Comparison of ENCODE assay signal across 24 cellular contexts in the genomic region with DNA sequence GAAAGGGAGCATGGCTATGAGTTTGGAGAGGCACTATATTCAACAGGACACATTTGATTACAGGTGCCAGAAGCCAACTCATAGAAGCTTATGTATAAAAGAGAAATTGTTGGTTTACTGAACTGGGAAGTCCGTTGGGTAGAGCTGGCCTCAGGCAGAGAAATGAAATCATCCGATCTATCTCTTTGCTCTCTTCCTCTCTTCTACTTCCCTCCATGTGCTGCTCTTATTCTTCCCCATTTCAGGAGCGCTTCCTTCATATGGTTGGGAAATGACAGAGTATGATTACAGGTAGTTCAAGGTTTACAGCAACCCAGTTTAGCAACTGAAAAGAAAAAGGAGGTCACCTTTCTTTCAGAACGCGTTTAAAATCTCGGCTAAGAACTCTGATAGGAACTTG. TPM values are rescaled to one million over a fixed set of nuclear protein-coding genes. Genes with fewer than 3 reads are reported as not detected.
DNase-seq lines count a peak whose midpoint lies in the region; ATAC-seq and TF ChIP-seq lines count a peak whose summit lies in the region.
"Had no signal": no experiment of that assay in that cellular context is flagged by ENCODE, and none has a peak within 500 bp of the region (broad histone marks: within the 10 kb centered on the region; RNA-seq: fewer than 3 reads in every experiment).

No MANE protein-coding gene starts in this region.

- in situ Hi-C loops in KBM-7 (cut with MboI; ENCODE audit: low pct_unique_long_range_greater_than_20kb, low sequenced_read_pairs) = loop anchor here (10.0 to 25.0 kb wide), 2 partner anchors 278 to 766 kb away; no protein-coding TSS in a partner anchor

- no peaks in the 10 kb centered on the region for H3K9me3 ChIP-seq in mucosa of descending colon
- H3K9me3 ChIP-seq: Caco-2 had no signal

- peaks cover 3% of the 10 kb centered on the region for H3K36me3 Mint-ChIP-seq in endothelial cell (ENCODE audit: low read depth, unreplicated experiment)

- no peaks in the 10 kb centered on the region for H3K9me3 Mint-ChIP-seq in endothelial cell (ENCODE audit: unreplicated experiment)

- peaks cover 8% of the 10 kb centered on the region for H3K4me1 Mint-ChIP-seq in endothelial cell (ENCODE audit: unreplicated experiment)

- H3K4me1 ChIP-seq in mucosa of descending colon (ENCODE audit: low read depth) = no peaks in the 10 kb centered on the region

- DNase-seq in NOMO-1 treated with DMSO at 0.1 percent for 48 hours (lab: John Stamatoyannopoulos, UW; ENCODE audit: unreplicated experiment) (peak; percentile 34), NOMO-1 treated with dmso at 0.1 percent for 144 hours (lab: John Stamatoyannopoulos, UW; ENCODE audit: unreplicated experiment) (no peak), SKM-1 (lab: John Stamatoyannopoulos, UW; ENCODE audit: unreplicated experiment) (peak; percentile 26), mucosa of descending colon (no peak), NCI-H1930 (lab: John Stamatoyannopoulos, UW) (no peak), endothelial cell (ENCODE audit: low spot score) (no peak), KBM-7 (no peak), NCI-H2029 (lab: John Stamatoyannopoulos, UW) (no peak)
- DNase-seq: Caco-2; DMS 273 treated with DMSO at 0.1 percent for 48 hours; DMS79 treated with DMSO at 0.1 percent for 48 hours; H7; MM.1S; NCI-H1105 treated with DMSO at 0.1 percent for 48 hours; NCI-H2081 treated with DMSO at 0.1 percent for 48 hours; NCI-H2171 treated with DMSO at 0.1 percent for 48 hours; NCI-H446 treated with DMSO at 0.1 percent for 48 hours; NCI-H748 treated with DMSO at 0.1 percent for 48 hours; NK-92 treated with Interleukin-12 subunit alpha and Interleukin-12 subunit beta, amount 100 ng/mL, for 24 hours; Right ventricle myocardium superior; SW 1271 had no signal

- TF ChIP-seq CTCF in mucosa of descending colon (IDR thresholded peaks at IDR 0.05) (no peak), endothelial cell (IDR thresholded peaks at IDR 0.05; ENCODE audit: unreplicated experiment) (no peak)

- peaks cover 4% of the 10 kb centered on the region for H3K27me3 Mint-ChIP-seq in endothelial cell (ENCODE audit: unreplicated experiment)

- H3K36me3 ChIP-seq in mucosa of descending colon (ENCODE audit: low read depth) = no peaks in the 10 kb centered on the region

- H3K4me3 Mint-ChIP-seq in endothelial cell (ENCODE audit: unreplicated experiment) = no peak overlapping the region

- H3K4me3 ChIP-seq in mucosa of descending colon = no peak overlapping the region
- H3K4me3 ChIP-seq: GM12878, K562 had no signal

- H3K27ac Mint-ChIP-seq in endothelial cell (ENCODE audit: unreplicated experiment) = no peak overlapping the region

- intact Hi-C loops in mucosa of descending colon (cut with DNase I, micrococcal nuclease) = loop anchor here (10.0 kb wide), 2 partner anchors 48 to 278 kb away; no protein-coding TSS in a partner anchor

- peak; percentile 18 for ATAC-seq in mucosa of descending colon
- ATAC-seq: GM12878, K562 had no signal

RNA-seq across cellular contexts. Expression of a gene that starts 23.2 kb away (rescaled TPM):
- total RNA-seq in mucosa of descending colon = 100 to 1,000 TPM in 1 of 3 donors, 10 to 100 TPM in 2; 76.2 to 103 (median 95.1) TPM
- 186 TPM for total RNA-seq in endothelial cell (ENCODE audit: unreplicated experiment)

RNA-seq across cellular contexts. Expression of a gene that starts 33.8 kb away (rescaled TPM):
- total RNA-seq in mucosa of descending colon = 1 to 10 TPM; 2.2 to 7.9 (median 4.3) TPM
- 1.0 TPM for total RNA-seq in endothelial cell (ENCODE audit: unreplicated experiment)
- total RNA-seq: H7, SK-MEL-5 had no signal

Comparison
In these comparisons a context has a peak if more than half of its experiments do, and no peak if none do; other contexts are left out.
1. DNase-seq: peak in NOMO-1 treated with DMSO at 0.1 percent for 48 hours (single experiment) and SKM-1 (single experiment); none in NOMO-1 treated with dmso at 0.1 percent for 144 hours (single experiment), mucosa of descending colon (0 of 3), NCI-H1930 (0 of 2), endothelial cell (single experiment), KBM-7 (single experiment) and NCI-H2029 (single experiment).